2 cellular contexts compared by ENCODE assay signal in genomic region chr6:2162089-2162465, GRCh38.
TF ChIP-seq lines count a peak whose summit lies in the region.

No MANE protein-coding gene starts in this region.

TF ChIP-seq in HCT116, 20 proteins besides CTCF, POLR2A, EP300 and RAD21 (continued from another document):
- TF ChIP-seq CEBPB (IDR thresholded peaks at IDR 0.05; ENCODE audit: low read depth) (no peak), MAX (IDR thresholded peaks at IDR 0.05) (no peak), EZH2 (IDR thresholded peaks at IDR 0.05) (no peak)
- TF ChIP-seq, protein P1, sequence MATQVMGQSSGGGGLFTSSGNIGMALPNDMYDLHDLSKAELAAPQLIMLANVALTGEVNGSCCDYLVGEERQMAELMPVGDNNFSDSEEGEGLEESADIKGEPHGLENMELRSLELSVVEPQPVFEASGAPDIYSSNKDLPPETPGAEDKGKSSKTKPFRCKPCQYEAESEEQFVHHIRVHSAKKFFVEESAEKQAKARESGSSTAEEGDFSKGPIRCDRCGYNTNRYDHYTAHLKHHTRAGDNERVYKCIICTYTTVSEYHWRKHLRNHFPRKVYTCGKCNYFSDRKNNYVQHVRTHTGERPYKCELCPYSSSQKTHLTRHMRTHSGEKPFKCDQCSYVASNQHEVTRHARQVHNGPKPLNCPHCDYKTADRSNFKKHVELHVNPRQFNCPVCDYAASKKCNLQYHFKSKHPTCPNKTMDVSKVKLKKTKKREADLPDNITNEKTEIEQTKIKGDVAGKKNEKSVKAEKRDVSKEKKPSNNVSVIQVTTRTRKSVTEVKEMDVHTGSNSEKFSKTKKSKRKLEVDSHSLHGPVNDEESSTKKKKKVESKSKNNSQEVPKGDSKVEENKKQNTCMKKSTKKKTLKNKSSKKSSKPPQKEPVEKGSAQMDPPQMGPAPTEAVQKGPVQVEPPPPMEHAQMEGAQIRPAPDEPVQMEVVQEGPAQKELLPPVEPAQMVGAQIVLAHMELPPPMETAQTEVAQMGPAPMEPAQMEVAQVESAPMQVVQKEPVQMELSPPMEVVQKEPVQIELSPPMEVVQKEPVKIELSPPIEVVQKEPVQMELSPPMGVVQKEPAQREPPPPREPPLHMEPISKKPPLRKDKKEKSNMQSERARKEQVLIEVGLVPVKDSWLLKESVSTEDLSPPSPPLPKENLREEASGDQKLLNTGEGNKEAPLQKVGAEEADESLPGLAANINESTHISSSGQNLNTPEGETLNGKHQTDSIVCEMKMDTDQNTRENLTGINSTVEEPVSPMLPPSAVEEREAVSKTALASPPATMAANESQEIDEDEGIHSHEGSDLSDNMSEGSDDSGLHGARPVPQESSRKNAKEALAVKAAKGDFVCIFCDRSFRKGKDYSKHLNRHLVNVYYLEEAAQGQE (IDR thresholded peaks at IDR 0.05; ENCODE audit: low read depth): no peak
TF ChIP-seq in HCT116: peak in this region for 1.

TF ChIP-seq in endothelial cell of umbilical vein, 7 proteins besides CTCF, POLR2A, EP300 and RAD21 (continued from another document):
- TF ChIP-seq FOS (IDR thresholded peaks at IDR 0.05; ENCODE audit: borderline replicate concordance, insufficient read depth, low read length) (no peak), MAX (IDR thresholded peaks at IDR 0.05; ENCODE audit: insufficient read depth, insufficient read length) (no peak), MYC (IDR thresholded peaks at IDR 0.05; ENCODE audit: low read depth, low read length) (no peak), JUN (IDR thresholded peaks at IDR 0.05; ENCODE audit: borderline replicate concordance, insufficient read depth, insufficient read length, low read depth) (no peak)
